ENCODE assay signal across 8 cellular contexts in genomic region chrX:48737213-48737938, GRCh38. TPM values are rescaled to one million over a fixed set of nuclear protein-coding genes. Genes with fewer than 3 reads are reported as not detected.
DNase-seq lines count a peak whose midpoint lies in the region; ATAC-seq, FAIRE-seq and TF ChIP-seq lines count a peak whose summit lies in the region.

No MANE protein-coding gene starts in this region.

- peak overlapping the region; percentile 97 for H3K27ac Mint-ChIP-seq in T-helper 2 cell treated with Interferon-gamma antibody and Interleukin-4, amounts not matched to agents 5 μg/mL and 100 μg/mL, for 36 hours

- H3K27ac ChIP-seq in ascending aorta (peak overlapping the region; percentile 84 to 85), right cardiac atrium (ENCODE audit: low read length) (peak overlapping the region; percentile 78), psoas muscle (peak overlapping the region; percentile 83)

- TF ChIP-seq CTCF in ascending aorta (IDR thresholded peaks at IDR 0.05) (no peak), psoas muscle (IDR thresholded peaks at IDR 0.05) (no peak)

- DNase-seq in NCI-H187 (lab: John Stamatoyannopoulos, UW) (peak; percentile 73 to 83), ascending aorta (ENCODE audit: low spot score in 2 of 2) (peak; percentile 67 to 94), right cardiac atrium (peak; percentile 92 to 95 (median 95)), psoas muscle (peak; percentile 87 to 96), urothelium cell line (ENCODE audit: low spot score) (peak; percentile 96)
- DNase-seq in T-helper 2 cell treated with Interferon-gamma antibody and Interleukin-4, amounts not matched to agents 5 μg/mL and 100 μg/mL, for 36 hours (ENCODE audit: low spot score): peak; percentile 86

- peaks cover 6% of the 10 kb centered on the region for H3K36me3 Mint-ChIP-seq in T-helper 2 cell treated with Interferon-gamma antibody and Interleukin-4, amounts not matched to agents 5 μg/mL and 100 μg/mL, for 36 hours (ENCODE audit: low read depth)

- H3K27me3 ChIP-seq in ascending aorta (no peaks in the 10 kb centered on the region), right cardiac atrium (ENCODE audit: control insufficient read depth, insufficient read depth) (no peaks in the 10 kb centered on the region), psoas muscle (ENCODE audit: insufficient read depth in 3 of 3, low read length in 2 of 3) (no peaks in the 10 kb centered on the region)

- H3K36me3 ChIP-seq in ascending aorta (no peaks in the 10 kb centered on the region), psoas muscle (ENCODE audit: insufficient read depth in 1 of 2, low read depth in 1 of 2) (no peaks in the 10 kb centered on the region)

- H3K4me1 ChIP-seq in ascending aorta: no peaks in the 10 kb centered on the region
- no peaks in the 10 kb centered on the region for H3K4me1 ChIP-seq in right cardiac atrium (ENCODE audit: control insufficient read depth, insufficient read depth, low read length)
- H3K4me1 ChIP-seq in psoas muscle: no peaks in the 10 kb centered on the region

- WGBS in right cardiac atrium: under 1% methylated on average over 48 of the region's 48 CpGs
- WGBS in psoas muscle, 3 donors: 0 to 36% (median 0%) methylated on average over 37 to 48 of the region's 48 CpGs

- H3K4me1 Mint-ChIP-seq in T-helper 2 cell treated with Interferon-gamma antibody and Interleukin-4, amounts not matched to agents 5 μg/mL and 100 μg/mL, for 36 hours (ENCODE audit: low read depth): peaks cover 12% of the 10 kb centered on the region

- H3K4me3 Mint-ChIP-seq in T-helper 2 cell treated with Interferon-gamma antibody and Interleukin-4, amounts not matched to agents 5 μg/mL and 100 μg/mL, for 36 hours: peak overlapping the region; percentile 95

- FAIRE-seq in urothelium cell line (lab: Jason Lieb, UNC): no peak

- no peaks in the 10 kb centered on the region for H3K27me3 Mint-ChIP-seq in T-helper 2 cell treated with Interferon-gamma antibody and Interleukin-4, amounts not matched to agents 5 μg/mL and 100 μg/mL, for 36 hours (ENCODE audit: low read depth)

- H3K9me3 ChIP-seq in ascending aorta (no peaks in the 10 kb centered on the region), right cardiac atrium (ENCODE audit: control insufficient read depth, low read length) (no peaks in the 10 kb centered on the region), psoas muscle (no peaks in the 10 kb centered on the region)

- intact Hi-C loops in ascending aorta (cut with DNase I): loop anchor here (1.0 to 2.0 kb wide), 3 partner anchors 41 to 159 kb away; partner anchors contain the start of genes PQBP1, SUV39H1 and TIMM17B
- intact Hi-C loops in right cardiac atrium (cut with DNase I): no loop called here
- intact Hi-C loops in psoas muscle (cut with DNase I): loop anchor here in 1 of 2 donors (5.0 kb wide), 1 partner anchor 60 kb away; no protein-coding TSS in a partner anchor

- no peaks in the 10 kb centered on the region for H3K9me3 Mint-ChIP-seq in T-helper 2 cell treated with Interferon-gamma antibody and Interleukin-4, amounts not matched to agents 5 μg/mL and 100 μg/mL, for 36 hours

- H3K4me3 ChIP-seq in ascending aorta (peak overlapping the region; percentile 56 to 67), right cardiac atrium (ENCODE audit: low read length) (peak overlapping the region; percentile 47), psoas muscle (peak overlapping the region; percentile 69)

- peak; percentile 98 for ATAC-seq in GM18498 (IDR thresholded peaks at IDR 0.05; ENCODE audit: unreplicated experiment)
- peak; percentile 99 for ATAC-seq in HG02885 (IDR thresholded peaks at IDR 0.05; ENCODE audit: poor library complexity, unreplicated experiment)
- peak; percentile 100 for ATAC-seq in right cardiac atrium
- ATAC-seq in psoas muscle: peak; percentile 99 to 100 (median 100)

RNA-seq across cellular contexts. Expression of gene GLOD5, which starts 24.2 kb away (rescaled TPM):
- total RNA-seq in ascending aorta: not detected
- total RNA-seq in right cardiac atrium: not detected
- not detected for polyA plus RNA-seq in right cardiac atrium
- not detected for total RNA-seq in psoas muscle
- not detected for polyA plus RNA-seq in psoas muscle

RNA-seq across cellular contexts. Expression of gene SUV39H1, which starts 40.8 kb away (rescaled TPM):
- 0.21 TPM for total RNA-seq in ascending aorta
- 1 to 10 TPM; 3.1 to 7.2 (median 3.9) TPM for total RNA-seq in right cardiac atrium
- 3.3 TPM for polyA plus RNA-seq in right cardiac atrium
- 1 to 10 TPM; 1.9 to 3.2 (median 2.7) TPM for total RNA-seq in psoas muscle
- 1 to 10 TPM; 2.2 to 3.6 (median 2.8) TPM for polyA plus RNA-seq in psoas muscle

RNA-seq across cellular contexts. Expression of gene GATA1, which starts 49.0 kb away (rescaled TPM):
- total RNA-seq in ascending aorta (not detected), right cardiac atrium (not detected), psoas muscle (under 1 TPM in 1 of 4 donors, not detected in 3; 0.17 TPM)
- polyA plus RNA-seq in right cardiac atrium (not detected), psoas muscle (under 1 TPM in 2 of 3 donors, not detected in 1; 0.03 to 0.04 TPM)

RNA-seq across cellular contexts. Expression of gene WAS, which starts 53.8 kb away (rescaled TPM):
- total RNA-seq in ascending aorta: 29.5 TPM
- 1 to 10 TPM; 3.0 to 6.2 (median 4.0) TPM for total RNA-seq in right cardiac atrium
- polyA plus RNA-seq in right cardiac atrium: 1.5 TPM
- total RNA-seq in psoas muscle: 1 to 10 TPM in 2 of 4 donors, under 1 TPM in 2; 0.85 to 2.9 (median 1.4) TPM
- under 1 TPM; 0.45 to 0.66 (median 0.47) TPM for polyA plus RNA-seq in psoas muscle

Comparison
In these comparisons a context has a peak if more than half of its experiments do, and no peak if none do; other contexts are left out.
1. Peak in every context shown above with its lines: DNase-seq, ATAC-seq, H3K4me3 ChIP-seq and H3K27ac ChIP-seq.